In genomic region chr20:62387219-62387913, GRCh38 we compare ENCODE assay signal across 8 cellular contexts. TPM values are rescaled to one million over a fixed set of nuclear protein-coding genes. Genes with fewer than 3 reads are reported as not detected.
DNase-seq lines count a peak whose midpoint lies in the region; ATAC-seq and TF ChIP-seq lines count a peak whose summit lies in the region.

No MANE protein-coding gene starts in this region.

- H3K4me3 ChIP-seq in AG10803 (ENCODE audit: low read length) (peak overlapping the region; percentile 97), HL-60 (replicated peaks; ENCODE audit: insufficient read depth, low read length) (peak overlapping the region; percentile 87), cardiac fibroblast (replicated peaks in 1 of 2; ENCODE audit: low read depth in 2 of 2, low read length in 2 of 2) (peak overlapping the region; percentile 97 to 99)
- H3K4me3 ChIP-seq in naive thymus-derived CD4-positive, alpha-beta T cell (ENCODE audit: low read length) = peak overlapping the region; percentile 94

- peaks cover 36 to 52% (median 43%) of the 10 kb centered on the region in 7 donors for H3K4me1 Mint-ChIP-seq in naive thymus-derived CD4-positive, alpha-beta T cell

- H3K27ac Mint-ChIP-seq in naive thymus-derived CD4-positive, alpha-beta T cell = peak overlapping the region; percentile 89 to 96 (median 92)

- peaks cover 0 to 26% (median 8%) of the 10 kb centered on the region in 5 donors for H3K36me3 Mint-ChIP-seq in naive thymus-derived CD4-positive, alpha-beta T cell

- H3K27me3 Mint-ChIP-seq in naive thymus-derived CD4-positive, alpha-beta T cell = no peaks in the 10 kb centered on the region

- CTCF ChIA-PET in naive thymus-derived CD4-positive, alpha-beta T cell (lab: Charles Lee) = interaction anchor here (0.7 kb wide), 1 partner anchor 366 kb away, joined by 4 read pairs; no protein-coding TSS in a partner anchor

- peak; percentile 33 for ATAC-seq in naive thymus-derived CD4-positive, alpha-beta T cell
- ATAC-seq in HG03457 (IDR thresholded peaks at IDR 0.05; ENCODE audit: unreplicated experiment) = no peak
- ATAC-seq in HG03565 (IDR thresholded peaks at IDR 0.05; ENCODE audit: unreplicated experiment) = no peak

- peaks cover 0 to 47% (median 6%) of the 10 kb centered on the region in 3 experiments for H3K36me3 ChIP-seq in naive thymus-derived CD4-positive, alpha-beta T cell (ENCODE audit: control insufficient read depth in 2 of 3, insufficient read depth in 3 of 3, low read length in 3 of 3)

- peaks cover 0 to 3% (median 0%) of the 10 kb centered on the region in 11 donors for H3K9me3 Mint-ChIP-seq in naive thymus-derived CD4-positive, alpha-beta T cell

- intact Hi-C loops in naive thymus-derived CD4-positive, alpha-beta T cell (cut with micrococcal nuclease) = loop anchor here (1.0 to 10.0 kb wide), 11 partner anchors 20 to 1267 kb away; partner anchors contain the start of genes CABLES2 (in 2 of the 2), LSM14B (in 2 of the 2), ADRM1 (in 1 of the 2) and MTG2 (in 1 of the 2)

- POLR2A ChIA-PET in naive thymus-derived CD4-positive, alpha-beta T cell (lab: Charles Lee) = interaction anchor here (0.6 to 2.4 kb wide), 7 partner anchors 12 to 591 kb away, joined by 3 to 9 read pairs (median 3); partner anchors contain the start of genes ADRM1 and MRGBP

- peaks cover 24 to 28% of the 10 kb centered on the region in 2 donors for H3K4me1 ChIP-seq in naive thymus-derived CD4-positive, alpha-beta T cell (ENCODE audit: control insufficient read depth in 2 of 2, insufficient read depth in 2 of 2, low read length in 2 of 2)

- H3K27me3 ChIP-seq in HL-60 (ENCODE audit: insufficient read depth, poor library complexity, severe bottlenecking) = no peaks in the 10 kb centered on the region
- no peaks in the 10 kb centered on the region for H3K27me3 ChIP-seq in naive thymus-derived CD4-positive, alpha-beta T cell (ENCODE audit: control insufficient read depth in 2 of 2, insufficient read depth in 2 of 2, low read length in 2 of 2)

- no peak for DNase-seq in AG10803 (ENCODE audit: low read depth)
- peak in 1 of 2 experiments; percentile 65 for DNase-seq in HL-60 (ENCODE audit: low read depth in 1 of 2, low spot score in 1 of 2)
- no peak for DNase-seq in cardiac fibroblast (ENCODE audit: low read depth in 2 of 2)
- DNase-seq in naive thymus-derived CD4-positive, alpha-beta T cell = peak in 1 of 9 donors; percentile 50
- no peak for DNase-seq in T-helper 9 cell
- no peak for DNase-seq in GM19238 (ENCODE audit: insufficient read length, low spot score)

- H3K9me3 ChIP-seq in naive thymus-derived CD4-positive, alpha-beta T cell (ENCODE audit: control insufficient read depth in 2 of 3, low read length in 3 of 3) = no peaks in the 10 kb centered on the region

- TF ChIP-seq CTCF in AG10803 (conservative IDR thresholded peaks at IDR 0.05; ENCODE audit: low read length) (no peak), HL-60 (IDR thresholded peaks at IDR 0.05; ENCODE audit: insufficient read depth, low read length) (no peak), cardiac fibroblast (IDR thresholded peaks at IDR 0.05; ENCODE audit: low read depth, low read length) (no peak)

- peak overlapping the region; percentile 90 for H3K27ac ChIP-seq in HL-60 (replicated peaks)
- peak overlapping the region; percentile 98 for H3K27ac ChIP-seq in naive thymus-derived CD4-positive, alpha-beta T cell (ENCODE audit: low read depth, low read length)

- H3K4me3 Mint-ChIP-seq in naive thymus-derived CD4-positive, alpha-beta T cell = peak overlapping the region; percentile 90 to 96 (median 92)

RNA-seq across cellular contexts. Expression of gene RPS21, which starts 0.5 kb away (rescaled TPM):
- 1,000 to 10,000 TPM; 2,026 to 3,407 (median 3,308) TPM for total RNA-seq in naive thymus-derived CD4-positive, alpha-beta T cell
- polyA plus RNA-seq in naive thymus-derived CD4-positive, alpha-beta T cell = 1,000 to 10,000 TPM; 3,163 to 3,458 TPM

RNA-seq across cellular contexts. Expression of gene CABLES2, which starts 19.7 kb away (rescaled TPM):
- total RNA-seq in naive thymus-derived CD4-positive, alpha-beta T cell = 10 to 100 TPM in 1 of 5 experiments, 1 to 10 TPM in 4; 4.3 to 16.7 (median 6.3) TPM
- 1 to 10 TPM in 1 of 2 donors, under 1 TPM in 1; 0.61 to 1.8 TPM for polyA plus RNA-seq in naive thymus-derived CD4-positive, alpha-beta T cell

RNA-seq across cellular contexts. Expression of gene LAMA5, which starts 20.3 kb away (rescaled TPM):
- 1 to 10 TPM in 1 of 5 experiments, under 1 TPM in 4; 0.05 to 1.3 (median 0.57) TPM for total RNA-seq in naive thymus-derived CD4-positive, alpha-beta T cell
- polyA plus RNA-seq in naive thymus-derived CD4-positive, alpha-beta T cell = not detected

RNA-seq across cellular contexts. Expression of gene RBBP8NL, which starts 40.0 kb away (rescaled TPM):
- not detected for total RNA-seq in naive thymus-derived CD4-positive, alpha-beta T cell
- not detected for polyA plus RNA-seq in naive thymus-derived CD4-positive, alpha-beta T cell
